Comparison of ENCODE assay signal across 19 cellular contexts in the genomic region with DNA sequence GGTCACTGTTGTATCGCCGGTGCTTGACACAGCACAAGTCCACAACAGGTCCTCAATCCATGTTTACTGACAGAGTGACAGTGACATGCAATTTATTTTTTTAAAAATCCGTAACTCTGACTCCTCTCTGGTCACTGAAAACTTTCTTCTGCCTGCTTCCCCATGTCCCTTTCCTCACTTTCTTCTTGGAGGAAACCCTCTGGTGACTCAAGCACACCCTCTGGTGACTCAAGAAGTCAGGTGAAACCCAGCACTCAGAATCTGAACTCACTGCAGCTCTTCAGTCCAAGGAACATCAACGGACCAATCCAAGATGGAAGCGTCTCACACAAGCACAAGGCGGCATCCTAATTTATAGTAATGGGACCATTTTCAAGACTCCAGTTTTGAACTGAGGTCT.
DNase-seq lines count a peak whose midpoint lies in the region; ATAC-seq, FAIRE-seq and TF ChIP-seq lines count a peak whose summit lies in the region.
"Had no signal": no experiment of that assay in that cellular context is flagged by ENCODE, and none has a peak within 500 bp of the region (broad histone marks: within the 10 kb centered on the region; RNA-seq: fewer than 3 reads in every experiment).

No MANE protein-coding gene starts in this region.

- no peaks in the 10 kb centered on the region for H3K4me1 Mint-ChIP-seq in activated CD4-positive, alpha-beta T cell treated with anti-CD3 and anti-CD28 coated beads, Interleukin-2, amount 10 ng/mL, durations not matched to agents 7 days and 5 days
- H3K4me1 Mint-ChIP-seq: B cell; CD4-positive, CD25-positive, alpha-beta regulatory T cell had no signal

- H3K4me1 ChIP-seq in foreskin keratinocyte (peaks cover 7% of the 10 kb centered on the region), suprapubic skin (peaks cover 19% of the 10 kb centered on the region)
- H3K4me1 ChIP-seq: HAP-1 had no signal

- peak; percentile 13 for TF ChIP-seq CTCF in bronchial epithelial cell (IDR thresholded peaks at IDR 0.05; ENCODE audit: insufficient read depth, low read length, severe bottlenecking)
- peak; percentile 37 for TF ChIP-seq CTCF in foreskin keratinocyte (conservative IDR thresholded peaks at IDR 0.05)
- no peak for TF ChIP-seq CTCF in suprapubic skin (IDR thresholded peaks at IDR 0.05)

- no peak for TF ChIP-seq POLR2A in suprapubic skin (IDR thresholded peaks at IDR 0.05)

- peaks cover 6% of the 10 kb centered on the region for H3K27me3 ChIP-seq in bronchial epithelial cell (ENCODE audit: control insufficient read depth, insufficient read depth, low read length)
- H3K27me3 ChIP-seq in foreskin keratinocyte, result peaks cover under 1% of the 10 kb centered on the region
- no peaks in the 10 kb centered on the region for H3K27me3 ChIP-seq in suprapubic skin
- H3K27me3 ChIP-seq in MG63, result no peaks in the 10 kb centered on the region
- H3K27me3 ChIP-seq: SJCRH30 had no signal

- CTCF ChIA-PET in activated CD4-positive, alpha-beta T cell treated with anti-CD3 and anti-CD28 coated beads, Interleukin-2, amount 10 ng/mL, durations not matched to agents 7 days and 5 days (lab: Charles Lee), result no interaction called here

- H3K27ac Mint-ChIP-seq in activated CD4-positive, alpha-beta T cell treated with anti-CD3 and anti-CD28 coated beads, Interleukin-2, amount 10 ng/mL, durations not matched to agents 7 days and 5 days, result peak overlapping the region; percentile 19
- H3K27ac Mint-ChIP-seq: B cell had no signal

- H3K36me3 ChIP-seq in bronchial epithelial cell (ENCODE audit: control insufficient read depth, insufficient read depth, low read length) (no peaks in the 10 kb centered on the region), suprapubic skin (no peaks in the 10 kb centered on the region), MG63 (no peaks in the 10 kb centered on the region)
- H3K36me3 ChIP-seq: HAP-1, SJCRH30 had no signal

- H3K4me3 ChIP-seq in bronchial epithelial cell (ENCODE audit: low read depth, low read length), result no peak overlapping the region
- H3K4me3 ChIP-seq in suprapubic skin, result no peak overlapping the region
- H3K4me3 ChIP-seq in MG63, result no peak overlapping the region
- H3K4me3 ChIP-seq: HAP-1, SJCRH30 had no signal

- no peaks in the 10 kb centered on the region for H3K9me3 ChIP-seq in suprapubic skin
- H3K9me3 ChIP-seq in MG63, result no peaks in the 10 kb centered on the region
- H3K9me3 ChIP-seq: HAP-1, SJCRH30 had no signal

- H3K36me3 Mint-ChIP-seq in activated CD4-positive, alpha-beta T cell treated with anti-CD3 and anti-CD28 coated beads, Interleukin-2, amount 10 ng/mL, durations not matched to agents 7 days and 5 days (ENCODE audit: low read depth), result no peaks in the 10 kb centered on the region
- H3K36me3 Mint-ChIP-seq: CD4-positive, CD25-positive, alpha-beta regulatory T cell had no signal

- no peak overlapping the region for H3K4me3 Mint-ChIP-seq in activated CD4-positive, alpha-beta T cell treated with anti-CD3 and anti-CD28 coated beads, Interleukin-2, amount 10 ng/mL, durations not matched to agents 7 days and 5 days
- H3K4me3 Mint-ChIP-seq: B cell; CD4-positive, CD25-positive, alpha-beta regulatory T cell had no signal

- no peaks in the 10 kb centered on the region for H3K9me3 Mint-ChIP-seq in activated CD4-positive, alpha-beta T cell treated with anti-CD3 and anti-CD28 coated beads, Interleukin-2, amount 10 ng/mL, durations not matched to agents 7 days and 5 days
- H3K9me3 Mint-ChIP-seq: CD4-positive, CD25-positive, alpha-beta regulatory T cell had no signal

- FAIRE-seq in bronchial epithelial cell (lab: Jason Lieb, UNC), result no peak

- ATAC-seq in foreskin keratinocyte (no peak), HG03469 (IDR thresholded peaks at IDR 0.05; ENCODE audit: unreplicated experiment) (no peak), HG02610 (IDR thresholded peaks at IDR 0.05; ENCODE audit: unreplicated experiment) (no peak)

- H3K27me3 Mint-ChIP-seq in activated CD4-positive, alpha-beta T cell treated with anti-CD3 and anti-CD28 coated beads, Interleukin-2, amount 10 ng/mL, durations not matched to agents 7 days and 5 days, result no peaks in the 10 kb centered on the region

- H3K27ac ChIP-seq in foreskin keratinocyte (no peak overlapping the region), suprapubic skin (no peak overlapping the region)
- H3K27ac ChIP-seq: 22Rv1 had no signal

- TF ChIP-seq EP300 in suprapubic skin (IDR thresholded peaks at IDR 0.05), result no peak

- WGBS in suprapubic skin, result 94% methylated on average over 6 of the region's 6 CpGs

- no peak for DNase-seq in activated CD4-positive, alpha-beta T cell treated with anti-CD3 and anti-CD28 coated beads, Interleukin-2, amount 10 ng/mL, durations not matched to agents 7 days and 5 days
- no peak for DNase-seq in activated CD4-positive, alpha-beta T cell treated with anti-CD3 and anti-CD28 coated beads for 4 hours
- DNase-seq in bronchial epithelial cell (ENCODE audit: low read depth) (peak; percentile 53), foreskin keratinocyte (no peak), suprapubic skin (ENCODE audit: low spot score in 2 of 2) (no peak), MG63 (no peak)
- DNase-seq: Calu3; CD4-positive, CD25-positive, alpha-beta regulatory T cell; KBM-7; NCI-H1092; NCI-H2081 treated with DMSO at 0.1 percent for 48 hours; NCI-H510A; NCI-H774 had no signal

- POLR2A ChIA-PET in activated CD4-positive, alpha-beta T cell treated with anti-CD3 and anti-CD28 coated beads, Interleukin-2, amount 10 ng/mL, durations not matched to agents 7 days and 5 days (lab: Charles Lee), result no interaction called here

Comparison
In these comparisons a context has a peak if more than half of its experiments do, and no peak if none do; other contexts are left out.
1. CTCF ChIP-seq: peak in bronchial epithelial cell (single experiment) and foreskin keratinocyte (single experiment); none in suprapubic skin (0 of 2).